ENCODE assay signal across 9 cellular contexts in the genomic region with DNA sequence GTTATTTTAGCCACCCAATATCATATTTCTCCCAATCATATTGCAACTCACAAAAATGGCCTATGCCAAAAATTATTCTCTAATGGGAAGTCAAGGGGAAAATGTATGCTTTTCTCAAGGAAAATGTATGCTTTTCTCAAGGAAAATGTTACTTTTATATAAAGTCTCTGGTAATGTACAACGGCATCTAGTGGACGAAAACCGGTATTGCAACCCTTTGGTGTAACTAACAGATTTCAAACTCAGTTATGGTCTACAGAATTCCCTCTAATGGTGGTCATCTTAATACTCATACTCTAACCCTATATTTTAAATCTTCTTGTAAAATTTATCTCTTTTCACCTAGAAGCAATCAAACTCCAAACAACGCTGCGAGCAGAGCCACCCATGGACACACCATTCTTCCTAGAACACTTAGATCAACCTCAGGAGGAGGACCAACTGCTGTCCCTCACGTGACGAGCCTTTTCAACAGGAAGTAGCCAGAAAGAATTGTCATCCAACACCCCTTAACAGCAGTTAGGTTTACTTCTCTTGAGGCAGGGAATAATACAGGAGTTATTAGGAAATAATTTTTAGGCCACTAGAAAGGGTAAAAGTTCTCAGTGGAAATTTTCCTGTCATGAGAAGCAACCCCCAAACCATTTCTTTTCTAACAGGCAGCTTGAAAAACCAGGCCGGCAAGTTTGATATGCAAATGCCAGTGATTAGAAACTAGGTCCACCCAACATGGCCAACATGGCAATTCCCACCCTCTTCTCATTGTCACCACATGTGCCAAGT. TPM values are rescaled to one million over a fixed set of nuclear protein-coding genes. Genes with fewer than 3 reads are reported as not detected.
A peak's percentile ranks its signal among the peaks of the same experiment; 100 is the strongest.
DNase-seq lines count a peak whose midpoint lies in the region; ATAC-seq, FAIRE-seq and TF ChIP-seq lines count a peak whose summit lies in the region.
"Had no signal": no experiment of that assay in that cellular context is flagged by ENCODE, and none has a peak within 500 bp of the region (broad histone marks: within the 10 kb centered on the region; RNA-seq: fewer than 3 reads in every experiment).

No MANE protein-coding gene starts in this region.

- no peaks in the 10 kb centered on the region for H3K36me3 Mint-ChIP-seq in activated CD4-positive, alpha-beta memory T cell treated with anti-CD3 and anti-CD28 coated beads for 36 hours
- no peaks in the 10 kb centered on the region for H3K36me3 Mint-ChIP-seq in activated CD4-positive, alpha-beta memory T cell treated with anti-CD3 and anti-CD28 coated beads, Interleukin-2, amount 10 ng/mL, durations not matched to agents 7 days and 5 days (ENCODE audit: low read depth)

- no peaks in the 10 kb centered on the region for H3K9me3 Mint-ChIP-seq in activated CD4-positive, alpha-beta memory T cell treated with anti-CD3 and anti-CD28 coated beads for 36 hours
- no peaks in the 10 kb centered on the region for H3K9me3 Mint-ChIP-seq in activated CD4-positive, alpha-beta memory T cell treated with anti-CD3 and anti-CD28 coated beads, Interleukin-2, amount 10 ng/mL, durations not matched to agents 7 days and 5 days
- H3K9me3 Mint-ChIP-seq: central memory CD8-positive, alpha-beta T cell had no signal

- no peaks in the 10 kb centered on the region for H3K27me3 Mint-ChIP-seq in activated CD4-positive, alpha-beta memory T cell treated with anti-CD3 and anti-CD28 coated beads for 36 hours
- peaks cover 7% of the 10 kb centered on the region for H3K27me3 Mint-ChIP-seq in activated CD4-positive, alpha-beta memory T cell treated with anti-CD3 and anti-CD28 coated beads, Interleukin-2, amount 10 ng/mL, durations not matched to agents 7 days and 5 days

- H3K27me3 ChIP-seq in foreskin keratinocyte (peaks cover 6% of the 10 kb centered on the region), sigmoid colon (no peaks in the 10 kb centered on the region)

- no peaks in the 10 kb centered on the region for H3K9me3 ChIP-seq in sigmoid colon

- no peak overlapping the region for H3K4me3 Mint-ChIP-seq in activated CD4-positive, alpha-beta memory T cell treated with anti-CD3 and anti-CD28 coated beads for 36 hours
- H3K4me3 Mint-ChIP-seq in activated CD4-positive, alpha-beta memory T cell treated with anti-CD3 and anti-CD28 coated beads, Interleukin-2, amount 10 ng/mL, durations not matched to agents 7 days and 5 days = no peak overlapping the region
- H3K4me3 Mint-ChIP-seq: central memory CD8-positive, alpha-beta T cell had no signal

- 17 to 35% methylated on average over 8 of the region's 8 CpGs for WGBS in sigmoid colon, 2 donors

- CTCF ChIA-PET in activated CD4-positive, alpha-beta memory T cell treated with anti-CD3 and anti-CD28 coated beads for 36 hours (lab: Charles Lee) = interaction anchor here (0.7 to 3.0 kb wide), 3 partner anchors 8 to 426 kb away, joined by 3 to 18 read pairs (median 3); no protein-coding TSS in a partner anchor
- CTCF ChIA-PET in activated CD4-positive, alpha-beta memory T cell treated with anti-CD3 and anti-CD28 coated beads, Interleukin-2, amount 10 ng/mL, durations not matched to agents 7 days and 5 days (lab: Charles Lee) = interaction anchor here (0.7 kb wide), 1 partner anchor 452 kb away, joined by 3 read pairs; no protein-coding TSS in a partner anchor

- peaks cover 11% of the 10 kb centered on the region for H3K4me1 Mint-ChIP-seq in activated CD4-positive, alpha-beta memory T cell treated with anti-CD3 and anti-CD28 coated beads for 36 hours (ENCODE audit: low read depth)
- peaks cover 9% of the 10 kb centered on the region for H3K4me1 Mint-ChIP-seq in activated CD4-positive, alpha-beta memory T cell treated with anti-CD3 and anti-CD28 coated beads, Interleukin-2, amount 10 ng/mL, durations not matched to agents 7 days and 5 days

- H3K4me1 ChIP-seq in foreskin keratinocyte = no peaks in the 10 kb centered on the region
- no peaks in the 10 kb centered on the region for H3K4me1 ChIP-seq in sigmoid colon

- intact Hi-C loops in activated CD4-positive, alpha-beta memory T cell treated with anti-CD3 and anti-CD28 coated beads for 36 hours (cut with micrococcal nuclease) = loop anchor here (10.0 kb wide), 2 partner anchors 159 to 289 kb away; partner anchors contain the start of gene SLC2A3
- intact Hi-C loops in sigmoid colon (cut with DNase I) = no loop called here
- intact Hi-C loops in Right ventricle myocardium superior (cut with DNase I) = no loop called here

- no peak overlapping the region for H3K27ac Mint-ChIP-seq in activated CD4-positive, alpha-beta memory T cell treated with anti-CD3 and anti-CD28 coated beads for 36 hours
- no peak overlapping the region for H3K27ac Mint-ChIP-seq in activated CD4-positive, alpha-beta memory T cell treated with anti-CD3 and anti-CD28 coated beads, Interleukin-2, amount 10 ng/mL, durations not matched to agents 7 days and 5 days

- peak; percentile 42 for FAIRE-seq in HTR-8/SVneo (lab: Jason Lieb, UNC)

- TF ChIP-seq EP300 in sigmoid colon (IDR thresholded peaks at IDR 0.05) = no peak

- ATAC-seq in foreskin keratinocyte = no peak
- ATAC-seq in HG02885 (IDR thresholded peaks at IDR 0.05; ENCODE audit: poor library complexity, unreplicated experiment) = no peak
- ATAC-seq in Right ventricle myocardium superior (ENCODE audit: poor library complexity) = no peak

- H3K4me3 ChIP-seq in sigmoid colon = no peak overlapping the region

- peak; percentile 18 for DNase-seq in activated CD4-positive, alpha-beta memory T cell treated with anti-CD3 and anti-CD28 coated beads for 36 hours
- DNase-seq in activated CD4-positive, alpha-beta memory T cell treated with anti-CD3 and anti-CD28 coated beads, Interleukin-2, amount 10 ng/mL, durations not matched to agents 7 days and 5 days = no peak
- DNase-seq in HTR-8/SVneo (ENCODE audit: insufficient read length, low spot score) = peak; percentile 65
- no peak for DNase-seq in foreskin keratinocyte
- no peak for DNase-seq in sigmoid colon
- no peak for DNase-seq in Right ventricle myocardium superior

- no peak for TF ChIP-seq POLR2A in sigmoid colon (IDR thresholded peaks at IDR 0.05)

- POLR2A ChIA-PET in activated CD4-positive, alpha-beta memory T cell treated with anti-CD3 and anti-CD28 coated beads for 36 hours (lab: Charles Lee) = no interaction called here
- POLR2A ChIA-PET in activated CD4-positive, alpha-beta memory T cell treated with anti-CD3 and anti-CD28 coated beads, Interleukin-2, amount 10 ng/mL, durations not matched to agents 7 days and 5 days (lab: Charles Lee) = no interaction called here

- peak; percentile 93 for TF ChIP-seq CTCF in VCaP (conservative IDR thresholded peaks at IDR 0.05)
- TF ChIP-seq CTCF in foreskin keratinocyte (conservative IDR thresholded peaks at IDR 0.05) = peak; percentile 79
- TF ChIP-seq CTCF in sigmoid colon (IDR thresholded peaks at IDR 0.05) = peak in 3 of 4 experiments; percentile 56 to 87 (median 69)

- H3K36me3 ChIP-seq in sigmoid colon = no peaks in the 10 kb centered on the region

- H3K27ac ChIP-seq in VCaP (no peak overlapping the region), foreskin keratinocyte (no peak overlapping the region), sigmoid colon (no peak overlapping the region)

RNA-seq across cellular contexts. Expression of gene APOBEC1, which starts 20.1 kb away (rescaled TPM):
- not detected for total RNA-seq in activated CD4-positive, alpha-beta memory T cell treated with anti-CD3 and anti-CD28 coated beads for 36 hours
- total RNA-seq in activated CD4-positive, alpha-beta memory T cell treated with anti-CD3 and anti-CD28 coated beads, Interleukin-2, amount 10 ng/mL, durations not matched to agents 7 days and 5 days = not detected
- total RNA-seq in foreskin keratinocyte (not detected in 2 replicates), sigmoid colon (not detected), Right ventricle myocardium superior (not detected)
- polyA plus RNA-seq in foreskin keratinocyte (not detected in 2 replicates), sigmoid colon (10 to 100 TPM in 2 of 3 donors, 1 to 10 TPM in 1; 7.7 to 31.4 (median 18.0) TPM)

RNA-seq across cellular contexts. Expression of gene GDF3, which starts 50.0 kb away (rescaled TPM):
- not detected for total RNA-seq in activated CD4-positive, alpha-beta memory T cell treated with anti-CD3 and anti-CD28 coated beads for 36 hours
- total RNA-seq in activated CD4-positive, alpha-beta memory T cell treated with anti-CD3 and anti-CD28 coated beads, Interleukin-2, amount 10 ng/mL, durations not matched to agents 7 days and 5 days = not detected
- total RNA-seq in foreskin keratinocyte = not detected in 2 replicates
- not detected in 2 replicates for polyA plus RNA-seq in foreskin keratinocyte
- not detected for total RNA-seq in sigmoid colon
- polyA plus RNA-seq in sigmoid colon = not detected
- not detected for total RNA-seq in Right ventricle myocardium superior

Comparison
In these comparisons a context has a peak if more than half of its experiments do, and no peak if none do; other contexts are left out.
1. DNase-seq: peak in activated CD4-positive, alpha-beta memory T cell treated with anti-CD3 and anti-CD28 coated beads for 36 hours (single experiment) and HTR-8/SVneo (single experiment); none in activated CD4-positive, alpha-beta memory T cell treated with anti-CD3 and anti-CD28 coated beads, Interleukin-2, amount 10 ng/mL, durations not matched to agents 7 days and 5 days (single experiment), foreskin keratinocyte (0 of 2), sigmoid colon (single experiment) and Right ventricle myocardium superior (single experiment).
2. Peak in every context shown above with its lines, with median percentiles within 50 percentile points of each other: CTCF ChIP-seq.